ENCODE assay signal across 8 cellular contexts in genomic region chr19:12955996-12956395, GRCh38. TPM values are rescaled to one million over a fixed set of nuclear protein-coding genes. Genes with fewer than 3 reads are reported as not detected.
DNase-seq lines count a peak whose midpoint lies in the region; ATAC-seq lines count a peak whose summit lies in the region.

No MANE protein-coding gene starts in this region.

- peak overlapping the region; percentile 88; the same call in 1 of the 2 replicates for H3K9ac ChIP-seq in iPS-20b (ENCODE audit: low read depth, low read length)
- H3K9ac ChIP-seq in subcutaneous abdominal adipose tissue (ENCODE audit: low read length in 5 of 5), result peak overlapping the region in 4 of 5 donors; percentile 46 to 88 (median 88)

- H3K27ac Mint-ChIP-seq in activated CD4-positive, alpha-beta T cell treated with anti-CD3 and anti-CD28 coated beads, Interleukin-2, amount 10 ng/mL, durations not matched to agents 24 days and 14 days, result peak overlapping the region; percentile 56
- peak overlapping the region; percentile 82 to 90 for H3K27ac Mint-ChIP-seq in activated naive CD4-positive, alpha-beta T cell treated with anti-CD3 and anti-CD28 coated beads, Interleukin-2, amount 50 U/mL, for 72 hours

- H3K9me3 Mint-ChIP-seq in activated CD4-positive, alpha-beta T cell treated with anti-CD3 and anti-CD28 coated beads, Interleukin-2, amount 10 ng/mL, durations not matched to agents 24 days and 14 days, result no peaks in the 10 kb centered on the region
- H3K9me3 Mint-ChIP-seq in activated naive CD4-positive, alpha-beta T cell treated with anti-CD3 and anti-CD28 coated beads, Interleukin-2, amount 50 U/mL, for 72 hours, result no peaks in the 10 kb centered on the region

- no peaks in the 10 kb centered on the region for H3K27me3 ChIP-seq in iPS-20b (ENCODE audit: insufficient read depth, low read length)
- no peaks in the 10 kb centered on the region for H3K27me3 ChIP-seq in subcutaneous abdominal adipose tissue (ENCODE audit: control insufficient read depth in 5 of 5, insufficient read depth in 4 of 5, low read length in 5 of 5)

- H3K27ac ChIP-seq in iPS-20b (ENCODE audit: low read length) (no peak overlapping the region), subcutaneous abdominal adipose tissue (ENCODE audit: low read depth, low read length) (peak overlapping the region; percentile 62)

- H3K36me3 Mint-ChIP-seq in activated CD4-positive, alpha-beta T cell treated with anti-CD3 and anti-CD28 coated beads, Interleukin-2, amount 10 ng/mL, durations not matched to agents 24 days and 14 days (ENCODE audit: low read depth), result peaks cover 37% of the 10 kb centered on the region
- peaks cover 0 to 29% of the 10 kb centered on the region in 2 donors for H3K36me3 Mint-ChIP-seq in activated naive CD4-positive, alpha-beta T cell treated with anti-CD3 and anti-CD28 coated beads, Interleukin-2, amount 50 U/mL, for 72 hours

- H3K9me3 ChIP-seq in iPS-20b (ENCODE audit: insufficient read depth, low read depth, low read length), result no peaks in the 10 kb centered on the region
- no peaks in the 10 kb centered on the region for H3K9me3 ChIP-seq in subcutaneous abdominal adipose tissue (ENCODE audit: control insufficient read depth in 5 of 5, low read length in 5 of 5)

- intact Hi-C loops in activated CD4-positive, alpha-beta T cell treated with anti-CD3 and anti-CD28 coated beads, Interleukin-2, amount 10 ng/mL, durations not matched to agents 24 days and 14 days (cut with micrococcal nuclease), result loop anchor here (2.0 kb wide), 1 partner anchor 65 kb away; the partner anchor contains the start of gene GCDH

- no peak for ATAC-seq in activated naive CD4-positive, alpha-beta T cell treated with anti-CD3 and anti-CD28 coated beads, Interleukin-2, amount 50 U/mL, for 72 hours
- no peak for ATAC-seq in HG03175 (IDR thresholded peaks at IDR 0.05; ENCODE audit: unreplicated experiment)
- no peak for ATAC-seq in GM19324 (IDR thresholded peaks at IDR 0.05; ENCODE audit: low FRiP score, unreplicated experiment)

- H3K36me3 ChIP-seq in iPS-20b (ENCODE audit: insufficient read depth, low read depth, low read length) (peaks cover 41% of the 10 kb centered on the region), subcutaneous abdominal adipose tissue (ENCODE audit: control insufficient read depth in 5 of 5, insufficient read depth in 5 of 5, low read length in 5 of 5) (peaks cover 0 to 36% (median 35%) of the 10 kb centered on the region in 5 donors)

- peak overlapping the region; percentile 75 for H3K4me3 Mint-ChIP-seq in activated CD4-positive, alpha-beta T cell treated with anti-CD3 and anti-CD28 coated beads, Interleukin-2, amount 10 ng/mL, durations not matched to agents 24 days and 14 days

- no peak for DNase-seq in activated CD4-positive, alpha-beta T cell treated with anti-CD3 and anti-CD28 coated beads, Interleukin-2, amount 10 ng/mL, durations not matched to agents 24 days and 14 days
- DNase-seq in activated CD4-positive, alpha-beta T cell treated with anti-CD3 and anti-CD28 coated beads for 1 hour, result no peak
- DNase-seq in activated naive CD4-positive, alpha-beta T cell treated with anti-CD3 and anti-CD28 coated beads, Interleukin-2, amount 50 U/mL, for 72 hours (ENCODE audit: low spot score in 2 of 2), result no peak
- no peak for DNase-seq in DMS53 treated with DMSO at 0.1 percent for 48 hours (lab: John Stamatoyannopoulos, UW; ENCODE audit: unreplicated experiment)

- peaks cover 1% of the 10 kb centered on the region for H3K27me3 Mint-ChIP-seq in activated CD4-positive, alpha-beta T cell treated with anti-CD3 and anti-CD28 coated beads, Interleukin-2, amount 10 ng/mL, durations not matched to agents 24 days and 14 days

- H3K4me3 ChIP-seq in iPS-20b (ENCODE audit: low read length), result peak overlapping the region; percentile 84
- peak overlapping the region; percentile 77 to 99 (median 87) for H3K4me3 ChIP-seq in subcutaneous abdominal adipose tissue (ENCODE audit: low read depth in 1 of 5, low read length in 5 of 5)

- H3K4me1 ChIP-seq in iPS-20b (ENCODE audit: insufficient read depth, low read length), result 0 out of 2 replicates have a peak, but pooled peaks cover 11% of the 10 kb centered on the region
- peaks cover 2 to 26% (median 21%) of the 10 kb centered on the region in 5 donors for H3K4me1 ChIP-seq in subcutaneous abdominal adipose tissue (ENCODE audit: control insufficient read depth in 5 of 5, insufficient read depth in 5 of 5, low read length in 5 of 5)

- peaks cover 26% of the 10 kb centered on the region for H3K4me1 Mint-ChIP-seq in activated CD4-positive, alpha-beta T cell treated with anti-CD3 and anti-CD28 coated beads, Interleukin-2, amount 10 ng/mL, durations not matched to agents 24 days and 14 days

RNA-seq across cellular contexts. Expression of gene GADD45GIP1, which starts 1.0 kb away (rescaled TPM):
- 32.4 and 34.4 TPM in 2 replicates for total RNA-seq in activated CD4-positive, alpha-beta T cell treated with anti-CD3 and anti-CD28 coated beads, Interleukin-2, amount 10 ng/mL, durations not matched to agents 24 days and 14 days
- 10 to 100 TPM in 1 of 2 donors, 1 to 10 TPM in 1; 7.7 to 26.7 TPM for total RNA-seq in activated naive CD4-positive, alpha-beta T cell treated with anti-CD3 and anti-CD28 coated beads, Interleukin-2, amount 50 U/mL, for 72 hours

RNA-seq across cellular contexts. Expression of gene RAD23A, which starts 10.3 kb away (rescaled TPM):
- 208 and 212 TPM in 2 replicates for total RNA-seq in activated CD4-positive, alpha-beta T cell treated with anti-CD3 and anti-CD28 coated beads, Interleukin-2, amount 10 ng/mL, durations not matched to agents 24 days and 14 days
- 100 to 1,000 TPM; 146 to 207 TPM for total RNA-seq in activated naive CD4-positive, alpha-beta T cell treated with anti-CD3 and anti-CD28 coated beads, Interleukin-2, amount 50 U/mL, for 72 hours

RNA-seq across cellular contexts. Expression of gene DAND5, which starts 13.4 kb away (rescaled TPM):
- 0.12 TPM in 1 of 2 replicates, not detected in the other for total RNA-seq in activated CD4-positive, alpha-beta T cell treated with anti-CD3 and anti-CD28 coated beads, Interleukin-2, amount 10 ng/mL, durations not matched to agents 24 days and 14 days
- 1 to 10 TPM in 1 of 2 donors, under 1 TPM in 1; 0.31 to 1.3 TPM for total RNA-seq in activated naive CD4-positive, alpha-beta T cell treated with anti-CD3 and anti-CD28 coated beads, Interleukin-2, amount 50 U/mL, for 72 hours

RNA-seq across cellular contexts. Expression of gene CALR, which starts 17.6 kb away (rescaled TPM):
- 987 and 994 TPM in 2 replicates for total RNA-seq in activated CD4-positive, alpha-beta T cell treated with anti-CD3 and anti-CD28 coated beads, Interleukin-2, amount 10 ng/mL, durations not matched to agents 24 days and 14 days
- total RNA-seq in activated naive CD4-positive, alpha-beta T cell treated with anti-CD3 and anti-CD28 coated beads, Interleukin-2, amount 50 U/mL, for 72 hours, result 100 to 1,000 TPM; 505 to 624 TPM

RNA-seq across cellular contexts. Expression of gene FARSA, which starts 22.5 kb away (rescaled TPM):
- 202 and 208 TPM in 2 replicates for total RNA-seq in activated CD4-positive, alpha-beta T cell treated with anti-CD3 and anti-CD28 coated beads, Interleukin-2, amount 10 ng/mL, durations not matched to agents 24 days and 14 days
- 100 to 1,000 TPM in 1 of 2 donors, 10 to 100 TPM in 1; 89.2 to 116 TPM for total RNA-seq in activated naive CD4-positive, alpha-beta T cell treated with anti-CD3 and anti-CD28 coated beads, Interleukin-2, amount 50 U/mL, for 72 hours
